ENCODE assay signal across 8 cellular contexts in genomic region chr10:72335394-72336258, GRCh38. TPM values are rescaled to one million over a fixed set of nuclear protein-coding genes. Genes with fewer than 3 reads are reported as not detected.
A peak's percentile ranks its signal among the peaks of the same experiment; 100 is the strongest.
DNase-seq lines count a peak whose midpoint lies in the region; ATAC-seq lines count a peak whose summit lies in the region.

No MANE protein-coding gene starts in this region.

- H3K36me3 Mint-ChIP-seq in activated CD8-positive, alpha-beta memory T cell treated with anti-CD3 and anti-CD28 coated beads, Interleukin-2, amount 10 ng/mL, durations not matched to agents 7 days and 5 days = peaks cover 21% of the 10 kb centered on the region

- H3K4me3 ChIP-seq in BLaER1 = peak overlapping the region; percentile 58
- H3K4me3 ChIP-seq in skeletal muscle satellite cell (ENCODE audit: low read length) = peak overlapping the region; percentile 50

- H3K27ac ChIP-seq in BLaER1 = peak overlapping the region; percentile 92

- ATAC-seq in GM19395 (IDR thresholded peaks at IDR 0.05; ENCODE audit: unreplicated experiment) = peak; percentile 41
- peak; percentile 43 for ATAC-seq in HG03460 (IDR thresholded peaks at IDR 0.05; ENCODE audit: unreplicated experiment)
- ATAC-seq in activated CD8-positive, alpha-beta memory T cell treated with anti-CD3 and anti-CD28 coated beads, Interleukin-2, amount 10 ng/mL, durations not matched to agents 7 days and 5 days = peak; percentile 29
- peak; percentile 43 for ATAC-seq in Right ventricle myocardium inferior

- CTCF ChIA-PET in activated CD8-positive, alpha-beta memory T cell treated with anti-CD3 and anti-CD28 coated beads, Interleukin-2, amount 10 ng/mL, durations not matched to agents 7 days and 5 days (lab: Charles Lee) = interaction anchor here (0.6 to 12.6 kb wide), 27 partner anchors 8 to 562 kb away, joined by 3 to 141 read pairs (median 9); partner anchors contain the start of genes ANAPC16, ASCC1, DDIT4 and DNAJB12

- intact Hi-C loops in Right ventricle myocardium inferior (cut with DNase I) = loop anchor here (2.0 to 5.0 kb wide), 5 partner anchors 63 to 373 kb away; partner anchors contain the start of genes CHST3 and DDIT4

- H3K4me2 ChIP-seq in BLaER1 (peak overlapping the region; percentile 96), skeletal muscle satellite cell (ENCODE audit: low read length) (peak overlapping the region; percentile 71)

- H3K9ac ChIP-seq in BLaER1 (peak overlapping the region; percentile 79), skeletal muscle satellite cell (ENCODE audit: low read depth, low read length) (peak overlapping the region; percentile 90)

- peaks cover 68% of the 10 kb centered on the region for H3K4me1 ChIP-seq in BLaER1
- peaks cover 77% of the 10 kb centered on the region for H3K4me1 ChIP-seq in skeletal muscle satellite cell (ENCODE audit: control insufficient read depth, insufficient read depth, low read length)

- H4K20me1 ChIP-seq in BLaER1 = peaks cover 12% of the 10 kb centered on the region; the same call in 1 of the 2 replicates

- peak overlapping the region; percentile 59 for H3K4me3 Mint-ChIP-seq in activated CD8-positive, alpha-beta memory T cell treated with anti-CD3 and anti-CD28 coated beads, Interleukin-2, amount 10 ng/mL, durations not matched to agents 7 days and 5 days

- H3K9me3 ChIP-seq in BLaER1 = no peaks in the 10 kb centered on the region
- H3K9me3 ChIP-seq in skeletal muscle satellite cell (replicated peaks; ENCODE audit: low read length) = no peaks in the 10 kb centered on the region

- peak overlapping the region; percentile 90 for H3K27ac Mint-ChIP-seq in activated CD8-positive, alpha-beta memory T cell treated with anti-CD3 and anti-CD28 coated beads, Interleukin-2, amount 10 ng/mL, durations not matched to agents 7 days and 5 days

- H3K27me3 ChIP-seq in BLaER1 (no peaks in the 10 kb centered on the region), skeletal muscle satellite cell (ENCODE audit: control insufficient read depth, insufficient read depth, low read length) (no peaks in the 10 kb centered on the region)

- no peaks in the 10 kb centered on the region for H3K27me3 Mint-ChIP-seq in activated CD8-positive, alpha-beta memory T cell treated with anti-CD3 and anti-CD28 coated beads, Interleukin-2, amount 10 ng/mL, durations not matched to agents 7 days and 5 days

- H3K36me3 ChIP-seq in BLaER1 (peaks cover 50% of the 10 kb centered on the region), skeletal muscle satellite cell (ENCODE audit: insufficient read depth, low read length) (peaks cover 34% of the 10 kb centered on the region)

- no peaks in the 10 kb centered on the region for H3K9me3 Mint-ChIP-seq in activated CD8-positive, alpha-beta memory T cell treated with anti-CD3 and anti-CD28 coated beads, Interleukin-2, amount 10 ng/mL, durations not matched to agents 7 days and 5 days (ENCODE audit: low read depth)

- H3K4me1 Mint-ChIP-seq in activated CD8-positive, alpha-beta memory T cell treated with anti-CD3 and anti-CD28 coated beads, Interleukin-2, amount 10 ng/mL, durations not matched to agents 7 days and 5 days = peaks cover 71% of the 10 kb centered on the region

- DNase-seq in activated CD8-positive, alpha-beta memory T cell treated with anti-CD3 and anti-CD28 coated beads, Interleukin-2, amount 10 ng/mL, durations not matched to agents 7 days and 5 days = peak; percentile 89
- DNase-seq in Right ventricle myocardium inferior (ENCODE audit: missing footprints) = peak; percentile 84
- no peak for DNase-seq in NCI-H526 treated with DMSO at 0.1 percent for 48 hours (lab: John Stamatoyannopoulos, UW)
- DNase-seq in kidney glomerular epithelial cell (lab: John Stamatoyannopoulos, UW) = no peak

RNA-seq across cellular contexts. Expression of gene DNAJB12, which starts 19.1 kb away (rescaled TPM):
- 10 to 100 TPM; 25.5 to 31.4 TPM for total RNA-seq in activated CD8-positive, alpha-beta memory T cell treated with anti-CD3 and anti-CD28 coated beads, Interleukin-2, amount 10 ng/mL, durations not matched to agents 7 days and 5 days
- 25.6 TPM for total RNA-seq in Right ventricle myocardium inferior
- 24.1 and 25.6 TPM in 2 replicates for total RNA-seq in skeletal muscle satellite cell (2012; rRNA removed)

Comparison
In these comparisons a context has a peak if more than half of its experiments do, and no peak if none do; other contexts are left out.
1. DNase-seq: peak in activated CD8-positive, alpha-beta memory T cell treated with anti-CD3 and anti-CD28 coated beads, Interleukin-2, amount 10 ng/mL, durations not matched to agents 7 days and 5 days (single experiment) and Right ventricle myocardium inferior (single experiment); none in NCI-H526 treated with DMSO at 0.1 percent for 48 hours (single experiment) and kidney glomerular epithelial cell (single experiment).
2. Peak in every context shown above with its lines, with median percentiles within 50 percentile points of each other: ATAC-seq.